In genomic region chr20:10728873-10729670, GRCh38 we compare ENCODE assay signal across 17 cellular contexts.
"Had no signal": no experiment of that assay in that cellular context is flagged by ENCODE, and none has a peak within 500 bp of the region (broad histone marks: within the 10 kb centered on the region; RNA-seq: fewer than 3 reads in every experiment).

No MANE protein-coding gene starts in this region.

- H3K36me3 Mint-ChIP-seq: activated naive CD8-positive, alpha-beta T cell treated with anti-CD3 and anti-CD28 coated beads, Interleukin-2, amount 10 ng/mL, durations not matched to agents 7 days and 5 days had no signal

- H3K9me3 ChIP-seq: gastroesophageal sphincter, upper lobe of left lung had no signal

- H3K4me3 Mint-ChIP-seq: activated naive CD8-positive, alpha-beta T cell treated with anti-CD3 and anti-CD28 coated beads, Interleukin-2, amount 10 ng/mL, durations not matched to agents 7 days and 5 days; activated T-helper 1 cell treated with anti-CD3 and anti-CD28 coated beads, Interleukin-12 subunit alpha, Interleukin-12 subunit beta, Interleukin-2, Interleukin-4 antibody, amounts not matched to agents 30 ng/mL and 10 ng/mL and 1 ng/mL, durations not matched to agents 14 hours and 24 hours and 36 hours; naive thymus-derived CD4-positive, alpha-beta T cell; stimulated activated naive CD8-positive, alpha-beta T cell treated with anti-CD3 and anti-CD28 coated beads, Interleukin-15, Interleukin-2, amounts not matched to agents 100 ng/mL and 50 ng/mL, for 24 hours had no signal

- ATAC-seq: activated CD4-positive, CD25-positive, alpha-beta regulatory T cell treated with anti-CD3 and anti-CD28 coated beads, Interleukin-2, amount 50 U/mL, for 24 hours; gastroesophageal sphincter; heart right ventricle; left lobe of liver; naive thymus-derived CD4-positive, alpha-beta T cell had no signal

- DNase-seq: activated CD4-positive, alpha-beta T cell treated with anti-CD3 and anti-CD28 coated beads, Interleukin-2, amount 50 U/mL, for 1 hour; activated CD8-positive, alpha-beta memory T cell treated with anti-CD3 and anti-CD28 coated beads for 24 hours; activated naive CD8-positive, alpha-beta T cell treated with anti-CD3 and anti-CD28 coated beads, Interleukin-2, amount 10 ng/mL, durations not matched to agents 7 days and 5 days; aorta; heart right ventricle; naive thymus-derived CD4-positive, alpha-beta T cell; right cardiac atrium; upper lobe of left lung had no signal

- H3K27ac ChIP-seq: cardiac muscle cell, esophagus muscularis mucosa, gastroesophageal sphincter, heart right ventricle, upper lobe of left lung had no signal

- H3K4me1 ChIP-seq: esophagus muscularis mucosa, gastroesophageal sphincter, upper lobe of left lung had no signal

- H3K27me3 ChIP-seq: cardiac muscle cell, esophagus muscularis mucosa, gastroesophageal sphincter, heart right ventricle, upper lobe of left lung had no signal

- H3K36me3 ChIP-seq: cardiac muscle cell, esophagus muscularis mucosa, gastroesophageal sphincter, heart right ventricle, upper lobe of left lung had no signal

- H3K27ac Mint-ChIP-seq: activated naive CD8-positive, alpha-beta T cell treated with anti-CD3 and anti-CD28 coated beads, Interleukin-2, amount 10 ng/mL, durations not matched to agents 7 days and 5 days; activated T-helper 1 cell treated with anti-CD3 and anti-CD28 coated beads, Interleukin-12 subunit alpha, Interleukin-12 subunit beta, Interleukin-2, Interleukin-4 antibody, amounts not matched to agents 30 ng/mL and 10 ng/mL and 1 ng/mL, durations not matched to agents 14 hours and 24 hours and 36 hours; naive thymus-derived CD4-positive, alpha-beta T cell; progenitor cell of endocrine pancreas; stimulated activated naive CD8-positive, alpha-beta T cell treated with anti-CD3 and anti-CD28 coated beads, Interleukin-15, Interleukin-2, amounts not matched to agents 100 ng/mL and 50 ng/mL, for 24 hours had no signal

- H3K4me3 ChIP-seq: cardiac muscle cell, esophagus muscularis mucosa, gastroesophageal sphincter, heart right ventricle, smooth muscle cell, upper lobe of left lung had no signal

- H3K4me1 Mint-ChIP-seq: activated naive CD8-positive, alpha-beta T cell treated with anti-CD3 and anti-CD28 coated beads, Interleukin-2, amount 10 ng/mL, durations not matched to agents 7 days and 5 days; naive thymus-derived CD4-positive, alpha-beta T cell had no signal
